17 cellular contexts compared by ENCODE assay signal in genomic region chr2:120520454-120520853, GRCh38.
A peak's percentile ranks its signal among the peaks of the same experiment; 100 is the strongest.
DNase-seq lines count a peak whose midpoint lies in the region; ATAC-seq, FAIRE-seq and TF ChIP-seq lines count a peak whose summit lies in the region.
"Had no signal": no experiment of that assay in that cellular context is flagged by ENCODE, and none has a peak within 500 bp of the region (broad histone marks: within the 10 kb centered on the region; RNA-seq: fewer than 3 reads in every experiment).

No MANE protein-coding gene starts in this region.

- TF ChIP-seq CTCF in kidney (IDR thresholded peaks at IDR 0.05; ENCODE audit: borderline replicate concordance, extremely low read depth, insufficient read depth) (no peak), GM13976 (IDR thresholded peaks at IDR 0.05; ENCODE audit: borderline replicate concordance, control extremely low read depth, extremely low read depth, insufficient read depth, missing control alignments) (no peak)

- in situ Hi-C loops in GM13976 (cut with MboI; ENCODE audit: low sequenced_read_pairs, unreplicated experiment), result no loop called here

- peaks cover 2 to 4% of the 10 kb centered on the region in 2 donors for H3K4me1 ChIP-seq in kidney (ENCODE audit: control insufficient read depth in 1 of 2, insufficient read depth in 1 of 2, low read depth in 1 of 2, low read length in 2 of 2)

- FAIRE-seq in kidney (lab: Jason Lieb, UNC) (no peak), urothelium cell line (lab: Jason Lieb, UNC) (peak; percentile 85)
- FAIRE-seq: A549, G401.6, GM12891, GM18507 had no signal

- H3K36me3 ChIP-seq in kidney (ENCODE audit: control insufficient read depth in 1 of 2, insufficient read depth in 2 of 2, low read length in 2 of 2), result no peaks in the 10 kb centered on the region
- H3K36me3 ChIP-seq: BLaER1 treated with 17β-estradiol and CSF1 and Interleukin-3, amounts not matched to agents 10 nM and 100 nM had no signal

- peak; percentile 5 for DNase-seq in Right ventricle myocardium inferior (ENCODE audit: missing footprints)
- no peak for DNase-seq in left ventricle myocardium superior
- DNase-seq in kidney, result peak; percentile 22
- DNase-seq in urothelium cell line (ENCODE audit: low spot score), result no peak
- DNase-seq in GM13976 (ENCODE audit: low spot score), result no peak
- DNase-seq: CD4-positive, alpha-beta T cell; CD8-positive, alpha-beta T cell; DMS79 treated with DMSO at 0.1 percent for 48 hours; GF-D8 had no signal

- no peak overlapping the region for H3K9ac ChIP-seq in kidney (ENCODE audit: low read length in 2 of 2)
- H3K9ac ChIP-seq: BLaER1 treated with 17β-estradiol and CSF1 and Interleukin-3, amounts not matched to agents 10 nM and 100 nM had no signal

- no peak overlapping the region for H3K4me3 ChIP-seq in kidney (ENCODE audit: low read length in 2 of 2)
- H3K4me3 ChIP-seq: A549; BLaER1 treated with 17β-estradiol and CSF1 and Interleukin-3, amounts not matched to agents 10 nM and 100 nM had no signal

- H3K9me3 ChIP-seq in kidney (ENCODE audit: control insufficient read depth in 1 of 2, low read length in 2 of 2), result no peaks in the 10 kb centered on the region
- H3K9me3 ChIP-seq: A549; BLaER1 treated with 17β-estradiol and CSF1 and Interleukin-3, amounts not matched to agents 10 nM and 100 nM; Caco-2 had no signal

- intact Hi-C loops in Right ventricle myocardium inferior (cut with DNase I) (no loop called here), left ventricle myocardium superior (cut with micrococcal nuclease) (no loop called here), kidney (cut with DNase I) (no loop called here)

- H3K27ac ChIP-seq in kidney (ENCODE audit: low read depth in 2 of 2, low read length in 2 of 2), result no peak overlapping the region
- H3K27ac ChIP-seq: 22Rv1; A549; BLaER1 treated with 17β-estradiol and CSF1 and Interleukin-3, amounts not matched to agents 10 nM and 100 nM; C4-2B had no signal

- ATAC-seq in Right ventricle myocardium inferior (no peak), left ventricle myocardium superior (no peak)
- ATAC-seq: CD8-positive, alpha-beta T cell had no signal

Comparison
In these comparisons a context has a peak if more than half of its experiments do, and no peak if none do; other contexts are left out.
1. DNase-seq: peak in Right ventricle myocardium inferior (single experiment) and kidney (single experiment); none in left ventricle myocardium superior (single experiment), urothelium cell line (single experiment) and GM13976 (single experiment).